In genomic region chr2:237223208-237223861, GRCh38 we compare ENCODE assay signal across 9 cellular contexts.
DNase-seq lines count a peak whose midpoint lies in the region; ATAC-seq and TF ChIP-seq lines count a peak whose summit lies in the region.
"Had no signal": no experiment of that assay in that cellular context is flagged by ENCODE, and none has a peak within 500 bp of the region (broad histone marks: within the 10 kb centered on the region; RNA-seq: fewer than 3 reads in every experiment).

No MANE protein-coding gene starts in this region.

- in situ Hi-C loops in GM13976 (cut with MboI; ENCODE audit: low sequenced_read_pairs, unreplicated experiment): no loop called here

- no TSS peak for BruUV-seq in MCF 10A (replicated peaks; lab: Mats Ljungman, UMichigan)

- H3K36me3 Mint-ChIP-seq in MCF 10A (ENCODE audit: insufficient read depth, unreplicated experiment): no peaks in the 10 kb centered on the region

- H3K36me3 ChIP-seq in upper lobe of right lung (no peaks in the 10 kb centered on the region), neuronal stem cell (replicated peaks in 1 of 2; ENCODE audit: control insufficient read depth in 2 of 2, insufficient read depth in 2 of 2, low read length in 2 of 2) (no peaks in the 10 kb centered on the region)

- no CpG with 5 or more reads among the region's 6 CpGs for WGBS in neuronal stem cell (ENCODE audit: extremely low coverage in 2 of 2, insufficient read length in 2 of 2, insufficient replicate concordance in 1 of 2), 2 donors

- H3K9ac ChIP-seq in neuronal stem cell (ENCODE audit: low read depth, low read length, poor library complexity): no peak overlapping the region

- no peak overlapping the region for H3K14ac ChIP-seq in neuronal stem cell (ENCODE audit: low read length)

- TF ChIP-seq CTCF in MCF 10A (IDR thresholded peaks at IDR 0.05; ENCODE audit: unreplicated experiment) (no peak), upper lobe of right lung (IDR thresholded peaks at IDR 0.05) (no peak), GM13976 (IDR thresholded peaks at IDR 0.05; ENCODE audit: borderline replicate concordance, control extremely low read depth, extremely low read depth, insufficient read depth, missing control alignments) (no peak)

- DNase-seq in NCI-H345 (lab: John Stamatoyannopoulos, UW) (peak; percentile 18), NCI-H345 treated with DMSO at 0.1 percent for 48 hours (lab: John Stamatoyannopoulos, UW; ENCODE audit: unreplicated experiment) (no peak), MCF 10A (ENCODE audit: unreplicated experiment) (peak; percentile 94), kidney tubule cell (ENCODE audit: low spot score) (peak; percentile 94), upper lobe of right lung (no peak), neuronal stem cell (ENCODE audit: low spot score) (no peak), activated gamma-delta T cell treated with Interleukin-2 at 50 U/mL for 16 hours (no peak), GM13976 (ENCODE audit: low spot score) (no peak)

- no peak overlapping the region for H2AFZ ChIP-seq in neuronal stem cell (ENCODE audit: low read length)

- no peak overlapping the region for H3K4me3 ChIP-seq in upper lobe of right lung
- H3K4me3 ChIP-seq in neuronal stem cell (ENCODE audit: low read length in 2 of 2): no peak overlapping the region

- H3K4me1 Mint-ChIP-seq in MCF 10A (ENCODE audit: insufficient read depth, unreplicated experiment): peaks cover 27% of the 10 kb centered on the region

- H4K91ac ChIP-seq in neuronal stem cell (ENCODE audit: low read depth, low read length, poor library complexity): no peak overlapping the region

- no peak overlapping the region for H2BK15ac ChIP-seq in neuronal stem cell (ENCODE audit: low read length)

- intact Hi-C loops in MCF 10A (cut with micrococcal nuclease) (no loop called here), upper lobe of right lung (cut with DNase I) (no loop called here)

- H3K4ac ChIP-seq in neuronal stem cell (ENCODE audit: low read length): no peak overlapping the region

- CTCF ChIA-PET in MCF 10A (lab: Yijun Ruan, JAX): no interaction called here

- H2AK5ac ChIP-seq in neuronal stem cell (ENCODE audit: low read depth, low read length): no peak overlapping the region

- peak; percentile 33 for ATAC-seq in upper lobe of right lung
- ATAC-seq: activated T-helper 17 cell treated with anti-CD3 and anti-CD28 coated beads, Interleukin-2, amount 50 U/mL, for 72 hours had no signal

- no peak overlapping the region for H2BK120ac ChIP-seq in neuronal stem cell (ENCODE audit: low read depth, low read length)

- H2BK5ac ChIP-seq in neuronal stem cell (ENCODE audit: low read length): no peak overlapping the region

- no peaks in the 10 kb centered on the region for H3K27me3 Mint-ChIP-seq in MCF 10A (ENCODE audit: insufficient read depth, unreplicated experiment)

- no peak overlapping the region for H3K18ac ChIP-seq in neuronal stem cell (ENCODE audit: low read length)

- H3K27ac Mint-ChIP-seq in MCF 10A (ENCODE audit: low read depth, unreplicated experiment): peak overlapping the region; percentile 75
- H3K27ac Mint-ChIP-seq: activated T-helper 17 cell treated with anti-CD3 and anti-CD28 coated beads, Interleukin-2, amount 50 U/mL, for 72 hours had no signal

- H3K27me3 ChIP-seq in upper lobe of right lung: no peaks in the 10 kb centered on the region
- no peaks in the 10 kb centered on the region for H3K27me3 ChIP-seq in neuronal stem cell (ENCODE audit: control insufficient read depth in 3 of 3, insufficient read depth in 3 of 3, low read depth in 1 of 3, low read length in 3 of 3)

- H4K8ac ChIP-seq in neuronal stem cell (ENCODE audit: low read depth, low read length): no peak overlapping the region

- H3K4me1 ChIP-seq in upper lobe of right lung (no peaks in the 10 kb centered on the region), neuronal stem cell (ENCODE audit: control insufficient read depth in 2 of 2, insufficient read depth in 1 of 2, low read depth in 1 of 2, low read length in 2 of 2) (no peaks in the 10 kb centered on the region)

- POLR2A ChIA-PET in MCF 10A (lab: Yijun Ruan, JAX): interaction anchor here (0.6 kb wide), 1 partner anchor 31 kb away, joined by 3 read pairs; no protein-coding TSS in a partner anchor

- H3K4me2 ChIP-seq in neuronal stem cell (ENCODE audit: insufficient read depth, low read length, poor library complexity, severe bottlenecking): no peak overlapping the region

- H3K27ac ChIP-seq in upper lobe of right lung (peak overlapping the region; percentile 36), neuronal stem cell (replicated peaks; ENCODE audit: low read length) (no peak overlapping the region)

- H2BK12ac ChIP-seq in neuronal stem cell (ENCODE audit: low read length): no peak overlapping the region

- no peak overlapping the region for H3K23ac ChIP-seq in neuronal stem cell (ENCODE audit: low read depth, low read length, poor library complexity)

- H3K79me1 ChIP-seq in neuronal stem cell (ENCODE audit: low read depth, low read length): no peaks in the 10 kb centered on the region

- H3K4me3 Mint-ChIP-seq in MCF 10A (ENCODE audit: unreplicated experiment): no peak overlapping the region
- H3K4me3 Mint-ChIP-seq: activated T-helper 17 cell treated with anti-CD3 and anti-CD28 coated beads, Interleukin-2, amount 50 U/mL, for 72 hours had no signal

- no peaks in the 10 kb centered on the region for H3K9me3 Mint-ChIP-seq in MCF 10A (ENCODE audit: unreplicated experiment)
- H3K9me3 Mint-ChIP-seq: activated T-helper 17 cell treated with anti-CD3 and anti-CD28 coated beads, Interleukin-2, amount 50 U/mL, for 72 hours had no signal

- H3K9me3 ChIP-seq in upper lobe of right lung: no peaks in the 10 kb centered on the region
- H3K9me3 ChIP-seq in neuronal stem cell (replicated peaks in 1 of 2; ENCODE audit: control insufficient read depth in 2 of 2, insufficient read depth in 1 of 2, low read depth in 1 of 2, low read length in 2 of 2): no peaks in the 10 kb centered on the region

Comparison
In these comparisons a context has a peak if more than half of its experiments do, and no peak if none do; other contexts are left out.
1. DNase-seq: peak in NCI-H345 (single experiment), MCF 10A (single experiment) and kidney tubule cell (single experiment); none in NCI-H345 treated with DMSO at 0.1 percent for 48 hours (single experiment), upper lobe of right lung (single experiment), neuronal stem cell (single experiment), activated gamma-delta T cell treated with Interleukin-2 at 50 U/mL for 16 hours (single experiment) and GM13976 (single experiment).